Comparison of ENCODE assay signal across 13 cellular contexts in genomic region chr16:11080999-11081630, GRCh38.
A peak's percentile ranks its signal among the peaks of the same experiment; 100 is the strongest.
DNase-seq lines count a peak whose midpoint lies in the region; ATAC-seq and TF ChIP-seq lines count a peak whose summit lies in the region.
"Had no signal": no experiment of that assay in that cellular context is flagged by ENCODE, and none has a peak within 500 bp of the region (broad histone marks: within the 10 kb centered on the region; RNA-seq: fewer than 3 reads in every experiment).

No MANE protein-coding gene starts in this region.

- CTCF ChIA-PET in activated naive CD4-positive, alpha-beta T cell treated with anti-CD3 and anti-CD28 coated beads for 36 hours (lab: Charles Lee): interaction anchor here (0.7 kb wide), 1 partner anchor 16 kb away, joined by 3 read pairs; no protein-coding TSS in a partner anchor

- no peak overlapping the region for H2AFZ ChIP-seq in OCI-LY1 (ENCODE audit: low read length)

- H3K9me3 ChIP-seq in OCI-LY1 (ENCODE audit: low read length): no peaks in the 10 kb centered on the region

- no peak for TF ChIP-seq CTCF in OCI-LY1 (IDR thresholded peaks at IDR 0.05; ENCODE audit: low read length)
- TF ChIP-seq CTCF in mesothelial cell of epicardium (IDR thresholded peaks at IDR 0.05; ENCODE audit: unreplicated experiment): no peak

- peaks cover 56% of the 10 kb centered on the region for H3K4me1 Mint-ChIP-seq in activated naive CD4-positive, alpha-beta T cell treated with anti-CD3 and anti-CD28 coated beads for 36 hours (ENCODE audit: low read depth)
- peaks cover 69% of the 10 kb centered on the region for H3K4me1 Mint-ChIP-seq in mesothelial cell of epicardium
- peaks cover 91% of the 10 kb centered on the region for H3K4me1 Mint-ChIP-seq in stimulated activated naive CD8-positive, alpha-beta T cell treated with anti-CD3 and anti-CD28 coated beads, Interleukin-15, amount 100 ng/mL, for 72 hours

- H3K4me3 Mint-ChIP-seq in activated naive CD4-positive, alpha-beta T cell treated with anti-CD3 and anti-CD28 coated beads for 36 hours: no peak overlapping the region
- H3K4me3 Mint-ChIP-seq in mesothelial cell of epicardium: no peak overlapping the region
- no peak overlapping the region for H3K4me3 Mint-ChIP-seq in stimulated activated naive CD8-positive, alpha-beta T cell treated with anti-CD3 and anti-CD28 coated beads, Interleukin-15, amount 100 ng/mL, for 72 hours

- H3K9ac ChIP-seq in OCI-LY1 (ENCODE audit: low read length): no peak overlapping the region
- H3K9ac ChIP-seq: KMS-11 had no signal

- no peaks in the 10 kb centered on the region for H3F3A ChIP-seq in OCI-LY1 (ENCODE audit: insufficient read depth, low read length)

- no peak overlapping the region for H3K4me2 ChIP-seq in OCI-LY1 (ENCODE audit: low read length)
- H3K4me2 ChIP-seq: KMS-11 had no signal

- in situ Hi-C loops in ACHN (cut with HindIII; ENCODE audit: low pct_ligation_motif_present, low pct_unique_long_range_greater_than_20kb, low sequenced_read_pairs): no loop called here

- ATAC-seq in stimulated activated naive CD8-positive, alpha-beta T cell treated with anti-CD3 and anti-CD28 coated beads, Interleukin-15, amount 100 ng/mL, for 72 hours: no peak
- ATAC-seq in GM18517 (IDR thresholded peaks at IDR 0.05; ENCODE audit: unreplicated experiment): no peak
- ATAC-seq: left ventricle myocardium superior, SK-N-SH treated with all-trans-retinoic acid at 6 μM for 48 hours had no signal

- no peaks in the 10 kb centered on the region for H3K27me3 Mint-ChIP-seq in activated naive CD4-positive, alpha-beta T cell treated with anti-CD3 and anti-CD28 coated beads for 36 hours (ENCODE audit: low read depth)
- no peaks in the 10 kb centered on the region for H3K27me3 Mint-ChIP-seq in mesothelial cell of epicardium (ENCODE audit: low read depth)
- no peaks in the 10 kb centered on the region for H3K27me3 Mint-ChIP-seq in stimulated activated naive CD8-positive, alpha-beta T cell treated with anti-CD3 and anti-CD28 coated beads, Interleukin-15, amount 100 ng/mL, for 72 hours

- H3K27ac Mint-ChIP-seq in activated naive CD4-positive, alpha-beta T cell treated with anti-CD3 and anti-CD28 coated beads for 36 hours: peak overlapping the region; percentile 96
- H3K27ac Mint-ChIP-seq in mesothelial cell of epicardium: peak overlapping the region; percentile 17
- H3K27ac Mint-ChIP-seq in stimulated activated naive CD8-positive, alpha-beta T cell treated with anti-CD3 and anti-CD28 coated beads, Interleukin-15, amount 100 ng/mL, for 72 hours: peak overlapping the region; percentile 60 to 77

- no peak for DNase-seq in activated naive CD4-positive, alpha-beta T cell treated with anti-CD3 and anti-CD28 coated beads for 36 hours
- no peak for DNase-seq in activated naive CD4-positive, alpha-beta T cell treated with Interleukin-2 at 50 U/mL for 16 hours
- no peak for DNase-seq in mesothelial cell of epicardium (ENCODE audit: low spot score in 2 of 2, unreplicated experiment in 2 of 2)
- no peak for DNase-seq in stimulated activated naive CD8-positive, alpha-beta T cell treated with anti-CD3 and anti-CD28 coated beads, Interleukin-15, amount 100 ng/mL, for 72 hours
- DNase-seq in cardiac septum (ENCODE audit: low spot score): no peak
- DNase-seq in ACHN: no peak
- DNase-seq: amniotic stem cell, left ventricle myocardium superior had no signal

- H3K9me2 ChIP-seq in OCI-LY1 (ENCODE audit: low read depth, low read length): no peaks in the 10 kb centered on the region

- H3K27me3 ChIP-seq in OCI-LY1 (ENCODE audit: insufficient read depth, low read length): no peaks in the 10 kb centered on the region

- H3K79me2 ChIP-seq in OCI-LY1 (ENCODE audit: insufficient read depth, low read length): no peaks in the 10 kb centered on the region

- no peaks in the 10 kb centered on the region for H4K20me1 ChIP-seq in OCI-LY1 (ENCODE audit: insufficient read depth, low read length)

- peaks cover 5% of the 10 kb centered on the region; the same call in 1 of the 2 replicates for H3K36me3 ChIP-seq in OCI-LY1 (ENCODE audit: insufficient read depth, low read length)

- peak overlapping the region; percentile 72 for H3K27ac ChIP-seq in OCI-LY1 (ENCODE audit: low read depth, low read length, poor library complexity, severe bottlenecking)
- H3K27ac ChIP-seq: epithelial cell of prostate, KMS-11 had no signal

- H3K4me3 ChIP-seq in OCI-LY1 (ENCODE audit: low read depth, low read length, poor library complexity, severe bottlenecking): no peak overlapping the region

- peaks cover 18% of the 10 kb centered on the region for H3K36me3 Mint-ChIP-seq in activated naive CD4-positive, alpha-beta T cell treated with anti-CD3 and anti-CD28 coated beads for 36 hours (ENCODE audit: low read depth)
- H3K36me3 Mint-ChIP-seq in mesothelial cell of epicardium: peaks cover 9% of the 10 kb centered on the region

- H3K4me1 ChIP-seq in OCI-LY1 (ENCODE audit: insufficient read depth, low read length, severe bottlenecking): peaks cover 56% of the 10 kb centered on the region

- H3K9me3 Mint-ChIP-seq in activated naive CD4-positive, alpha-beta T cell treated with anti-CD3 and anti-CD28 coated beads for 36 hours: no peaks in the 10 kb centered on the region
- H3K9me3 Mint-ChIP-seq in mesothelial cell of epicardium: no peaks in the 10 kb centered on the region
- no peaks in the 10 kb centered on the region for H3K9me3 Mint-ChIP-seq in stimulated activated naive CD8-positive, alpha-beta T cell treated with anti-CD3 and anti-CD28 coated beads, Interleukin-15, amount 100 ng/mL, for 72 hours

- intact Hi-C loops in activated naive CD4-positive, alpha-beta T cell treated with anti-CD3 and anti-CD28 coated beads for 36 hours (cut with micrococcal nuclease): no loop called here
- intact Hi-C loops in cardiac septum (cut with DNase I): no loop called here

Comparison
In these comparisons a context has a peak if more than half of its experiments do, and no peak if none do; other contexts are left out.
1. H3K27ac Mint-ChIP-seq: peak in every context shown above with its lines; median percentile 96 in activated naive CD4-positive, alpha-beta T cell treated with anti-CD3 and anti-CD28 coated beads for 36 hours; 68 in stimulated activated naive CD8-positive, alpha-beta T cell treated with anti-CD3 and anti-CD28 coated beads, Interleukin-15, amount 100 ng/mL, for 72 hours; 17 in mesothelial cell of epicardium.